Comparison of ENCODE assay signal across 4 cellular contexts in the genomic region with DNA sequence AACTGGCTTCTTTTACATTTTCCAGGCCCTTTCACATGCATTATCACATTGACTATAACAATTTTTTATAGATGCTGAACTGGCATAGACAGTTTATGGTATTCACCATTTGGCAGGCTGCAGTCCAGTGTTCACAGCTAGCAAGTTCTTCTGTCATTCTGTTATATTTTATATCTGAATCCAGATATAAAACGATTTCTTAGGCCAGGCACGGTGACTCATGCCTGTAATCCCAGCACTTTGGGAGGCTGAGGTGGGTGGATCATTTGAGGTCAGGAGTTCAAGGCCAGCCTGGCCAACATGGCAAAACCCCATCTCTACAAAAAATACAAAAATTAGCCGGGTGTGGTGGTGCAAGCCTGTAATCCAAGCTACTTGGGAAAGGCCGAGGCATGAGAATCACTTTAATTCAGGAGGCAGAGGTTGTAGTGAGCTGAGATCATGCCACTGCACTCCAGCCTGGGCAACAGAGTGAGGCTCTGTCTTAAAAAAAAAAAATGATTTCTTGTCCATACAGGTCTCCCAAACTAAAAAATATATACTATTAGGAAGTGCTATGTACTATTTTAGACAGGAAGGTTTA. TPM values are rescaled to one million over a fixed set of nuclear protein-coding genes. Genes with fewer than 3 reads are reported as not detected.
"Had no signal": no experiment of that assay in that cellular context is flagged by ENCODE, and none has a peak within 500 bp of the region (broad histone marks: within the 10 kb centered on the region; RNA-seq: fewer than 3 reads in every experiment).

No MANE protein-coding gene starts in this region.

RNA-seq across cellular contexts. Expression of a gene that starts 7.3 kb away (rescaled TPM):
- polyA plus RNA-seq: immature natural killer cell had no signal

RNA-seq across cellular contexts. Expression of a gene that starts 39.4 kb away (rescaled TPM):
- total RNA-seq: left ventricle myocardium inferior, right atrium auricular region, subcutaneous adipose tissue had no signal
- polyA plus RNA-seq: immature natural killer cell had no signal
